ENCODE assay signal across 2 cellular contexts in genomic region chr13:76886005-76886291, GRCh38.
A peak's percentile ranks its signal among the peaks of the same experiment; 100 is the strongest.
TF ChIP-seq lines count a peak whose summit lies in the region.

No MANE protein-coding gene starts in this region.

TF ChIP-seq in HEK293, 187 proteins besides CTCF, POLR2A, EP300 and RAD21 (continued from another document):
- TF ChIP-seq ZBTB10 (tag by site-specific recombination; IDR thresholded peaks at IDR 0.05) (peak; percentile 33; the same call in 1 of the 2 replicates), ZEB2 (tag by site-specific recombination; IDR thresholded peaks at IDR 0.05) (0 out of 2 replicates have a peak, but pooled peaks have one; percentile 22), ZNF174 (tag by site-specific recombination; IDR thresholded peaks at IDR 0.05) (no peak)

TF ChIP-seq in HepG2, 621 proteins besides CTCF, POLR2A, EP300 and RAD21 (continued from another document):
- no peak for TF ChIP-seq ZNF296 (CRISPR knock-in tag; conservative IDR thresholded peaks at IDR 0.05)
- TF ChIP-seq ZNF101 (CRISPR knock-in tag; IDR thresholded peaks at IDR 0.05; ENCODE audit: borderline replicate concordance, low read depth) = no peak
- peak; percentile 71; the same call in 1 of the 2 replicates for TF ChIP-seq MTF2 (CRISPR knock-in tag; IDR thresholded peaks at IDR 0.05; ENCODE audit: borderline replicate concordance)
- no peak for TF ChIP-seq ZNF609 (CRISPR knock-in tag; IDR thresholded peaks at IDR 0.05; ENCODE audit: borderline replicate concordance)
